ENCODE assay signal across 16 cellular contexts in the genomic region with DNA sequence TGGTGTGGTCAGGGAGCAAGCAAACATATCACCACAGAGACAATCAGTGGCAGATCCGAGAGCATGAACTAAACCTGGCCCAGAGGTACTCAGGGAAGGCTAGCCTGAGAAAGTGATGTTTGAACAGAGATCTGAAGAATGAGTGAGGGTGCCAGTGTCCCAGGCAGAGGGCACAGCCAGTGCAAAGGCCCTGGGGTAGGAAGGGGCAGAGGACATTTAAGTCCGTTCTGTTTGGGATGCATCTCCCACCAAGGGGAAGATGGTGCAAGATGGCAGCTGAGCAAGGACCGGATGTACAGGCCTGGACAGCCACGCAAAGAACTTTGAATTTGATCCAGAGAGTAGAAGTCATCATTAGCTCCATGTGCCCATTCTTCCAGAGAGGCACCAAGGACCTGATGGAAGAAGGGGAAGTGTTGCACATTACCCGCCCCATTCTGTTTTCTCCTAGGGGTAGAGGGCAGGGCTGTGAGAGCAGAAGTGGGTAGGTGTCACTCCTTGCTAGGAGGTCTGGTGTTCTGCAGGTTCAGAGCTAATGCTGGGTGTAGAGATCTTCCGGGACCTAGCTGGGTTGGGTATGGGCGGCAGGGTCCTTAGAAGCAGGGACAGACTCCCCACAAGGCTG. TPM values are rescaled to one million over a fixed set of nuclear protein-coding genes. Genes with fewer than 3 reads are reported as not detected.
DNase-seq lines count a peak whose midpoint lies in the region; ATAC-seq and TF ChIP-seq lines count a peak whose summit lies in the region.
"Had no signal": no experiment of that assay in that cellular context is flagged by ENCODE, and none has a peak within 500 bp of the region (broad histone marks: within the 10 kb centered on the region; RNA-seq: fewer than 3 reads in every experiment).

No MANE protein-coding gene starts in this region.

- H3K27me3 ChIP-seq in BLaER1 treated with 17β-estradiol and CSF1 and Interleukin-3, amounts not matched to agents 10 nM and 100 nM = peaks cover 10 to 26% (median 18%) of the 10 kb centered on the region in 11 experiments; a peak in 15 of 22 replicates
- peaks cover 26% of the 10 kb centered on the region for H3K27me3 ChIP-seq in osteoblast (ENCODE audit: insufficient read depth, low read length)

- peaks cover 17 to 65% (median 49%) of the 10 kb centered on the region in 11 experiments; a peak in 21 of 22 replicates for H4K20me1 ChIP-seq in BLaER1 treated with 17β-estradiol and CSF1 and Interleukin-3, amounts not matched to agents 10 nM and 100 nM
- no peaks in the 10 kb centered on the region for H4K20me1 ChIP-seq in osteoblast (ENCODE audit: insufficient read depth, low read length)

- H3K27ac Mint-ChIP-seq in T-helper 17 cell = no peak overlapping the region
- H3K27ac Mint-ChIP-seq: CD4-positive, alpha-beta T cell; GM23338 had no signal

- peaks cover 55 to 92% (median 87%) of the 10 kb centered on the region in 10 experiments for H3K4me1 ChIP-seq in BLaER1 treated with 17β-estradiol and CSF1 and Interleukin-3, amounts not matched to agents 10 nM and 100 nM
- no peaks in the 10 kb centered on the region for H3K4me1 ChIP-seq in osteoblast (ENCODE audit: insufficient read depth, low read length)
- H3K4me1 ChIP-seq: SJSA1 had no signal

- no peaks in the 10 kb centered on the region for H3K9me3 ChIP-seq in BLaER1 treated with 17β-estradiol and CSF1 and Interleukin-3, amounts not matched to agents 10 nM and 100 nM (replicated peaks in 1 of 11)
- H3K9me3 ChIP-seq in KOPT-K1 (ENCODE audit: insufficient read depth, low read length, poor library complexity, severe bottlenecking) (no peaks in the 10 kb centered on the region), T-helper 17 cell (ENCODE audit: control insufficient read depth, low read length, poor library complexity, severe bottlenecking) (no peaks in the 10 kb centered on the region), osteoblast (ENCODE audit: low read depth, low read length) (no peaks in the 10 kb centered on the region)
- H3K9me3 ChIP-seq: SJSA1 had no signal

- no peak overlapping the region for H3K4me3 ChIP-seq in BLaER1 treated with 17β-estradiol and CSF1 and Interleukin-3, amounts not matched to agents 10 nM and 100 nM
- H3K4me3 ChIP-seq in osteoblast (ENCODE audit: insufficient read depth, low read length) = no peak overlapping the region
- H3K4me3 ChIP-seq: GM23338, SJSA1 had no signal

- no peak overlapping the region for H2AFZ ChIP-seq in osteoblast (ENCODE audit: low read length)
- H2AFZ ChIP-seq: GM23338 had no signal

- no peaks in the 10 kb centered on the region for H3K36me3 Mint-ChIP-seq in T-helper 17 cell (ENCODE audit: low read depth)

- TF ChIP-seq CTCF in osteoblast (IDR thresholded peaks at IDR 0.05; ENCODE audit: extremely low read depth, low read depth, low read length) = no peak

- peaks cover 21% of the 10 kb centered on the region for H3K4me1 Mint-ChIP-seq in T-helper 17 cell

- peak overlapping the region; percentile 7 to 98 (median 90); a peak in 19 of 22 replicates for H3K4me2 ChIP-seq in BLaER1 treated with 17β-estradiol and CSF1 and Interleukin-3, amounts not matched to agents 10 nM and 100 nM
- H3K4me2 ChIP-seq in osteoblast (ENCODE audit: insufficient read depth, low read length) = no peak overlapping the region
- H3K4me2 ChIP-seq: GM23338 had no signal

- H3K36me3 ChIP-seq in BLaER1 treated with 17β-estradiol and CSF1 and Interleukin-3, amounts not matched to agents 10 nM and 100 nM = no peaks in the 10 kb centered on the region
- H3K36me3 ChIP-seq in KOPT-K1 (ENCODE audit: insufficient read depth, low read length) (peaks cover 77% of the 10 kb centered on the region), osteoblast (ENCODE audit: insufficient read depth, low read length) (no peaks in the 10 kb centered on the region)
- H3K36me3 ChIP-seq: SJSA1 had no signal

- H3K9ac ChIP-seq in BLaER1 treated with 17β-estradiol and CSF1 and Interleukin-3, amounts not matched to agents 10 nM and 100 nM = 0 out of 22 replicates have a peak overlapping the region, but pooled peaks of 1 of the 11 experiments have one; percentile 25

- peak overlapping the region; percentile 41 for H3K4me3 Mint-ChIP-seq in T-helper 17 cell
- H3K4me3 Mint-ChIP-seq: CD4-positive, alpha-beta T cell; GM23338 had no signal

- DNase-seq in T-helper 17 cell (no peak), osteoblast (ENCODE audit: insufficient read length, low spot score, missing footprints) (peak; percentile 30), pons (ENCODE audit: low spot score) (no peak), SHP77 (lab: John Stamatoyannopoulos, UW) (no peak)
- DNase-seq: CD4-positive, alpha-beta T cell; NCI-H187 treated with DMSO at 0.1 percent for 48 hours; NCI-H345; NCI-H526; PC-3 had no signal

- no peak overlapping the region for H3K27ac ChIP-seq in BLaER1 treated with 17β-estradiol and CSF1 and Interleukin-3, amounts not matched to agents 10 nM and 100 nM
- H3K27ac ChIP-seq in KOPT-K1 (ENCODE audit: low read depth, low read length, poor library complexity, severe bottlenecking) (peak overlapping the region; percentile 76), osteoblast (ENCODE audit: low read depth, low read length) (no peak overlapping the region)
- H3K27ac ChIP-seq: RWPE1, SJSA1 had no signal

- no peaks in the 10 kb centered on the region for H3K79me2 ChIP-seq in osteoblast (ENCODE audit: insufficient read depth, low read length)

- no peaks in the 10 kb centered on the region for H3K27me3 Mint-ChIP-seq in T-helper 17 cell
- H3K27me3 Mint-ChIP-seq: CD4-positive, alpha-beta T cell had no signal

- no peak for ATAC-seq in T-helper 17 cell
- ATAC-seq in HG03135 (IDR thresholded peaks at IDR 0.05; ENCODE audit: unreplicated experiment) = no peak
- ATAC-seq: GM23338, HepG2, PC-3 had no signal

RNA-seq across cellular contexts. Expression of gene DTX1, which starts 3.9 kb away (rescaled TPM):
- 10 to 100 TPM; 20.7 to 27.7 TPM for total RNA-seq in T-helper 17 cell
- total RNA-seq in osteoblast = under 0.01 TPM in 2 replicates
- total RNA-seq: HepG2, PC-3, SJSA1 had no signal

Comparison
In these comparisons a context has a peak if more than half of its experiments do, and no peak if none do; other contexts are left out.
1. RNA of gene DTX1, which starts 3.9 kb away (total RNA-seq): 20.7 to 27.7 TPM in T-helper 17 cell; under 0.01 TPM in osteoblast; every median in the first group is over 10 times any median in the second.